1 cellular context compared by ENCODE assay signal in genomic region chr6:11093591-11094410, GRCh38.
TF ChIP-seq lines count a peak whose summit lies in the region.

TSS of gene SMIM13 (plus strand) at chr6:11093834. CDS start at chr6:11094314, 480 bp downstream.

TF ChIP-seq in HepG2, 621 proteins besides CTCF, POLR2A, EP300 and RAD21 (continued from another document and continues in another):
- TF ChIP-seq CENPBD1 (CRISPR knock-in tag; IDR thresholded peaks at IDR 0.05; ENCODE audit: borderline replicate concordance, low read depth) = no peak
- TF ChIP-seq MTA1 (CRISPR knock-in tag; IDR thresholded peaks at IDR 0.05; ENCODE audit: borderline replicate concordance) = peak; percentile 87
- TF ChIP-seq ZNF724P (CRISPR knock-in tag; IDR thresholded peaks at IDR 0.05; ENCODE audit: borderline replicate concordance) = 0 out of 2 replicates have a peak, but pooled peaks have one; percentile 55
- TF ChIP-seq ZNF101 (CRISPR knock-in tag; IDR thresholded peaks at IDR 0.05; ENCODE audit: borderline replicate concordance, low read depth) = 0 out of 2 replicates have a peak, but pooled peaks have one; percentile 46
- TF ChIP-seq ZNF790 (CRISPR knock-in tag; IDR thresholded peaks at IDR 0.05; ENCODE audit: borderline replicate concordance) = peak; percentile 92; the same call in 1 of the 2 replicates
- TF ChIP-seq MED8 (CRISPR knock-in tag; IDR thresholded peaks at IDR 0.05; ENCODE audit: insufficient replicate concordance) = no peak
- peak; percentile 58 for TF ChIP-seq ZNF280D (CRISPR knock-in tag; IDR thresholded peaks at IDR 0.05)
- TF ChIP-seq ZNF513 (CRISPR knock-in tag; conservative IDR thresholded peaks at IDR 0.05) = peak; percentile 99
- peak; percentile 92 for TF ChIP-seq ARID2 (CRISPR knock-in tag; IDR thresholded peaks at IDR 0.05; ENCODE audit: borderline replicate concordance)
- TF ChIP-seq, protein P1, sequence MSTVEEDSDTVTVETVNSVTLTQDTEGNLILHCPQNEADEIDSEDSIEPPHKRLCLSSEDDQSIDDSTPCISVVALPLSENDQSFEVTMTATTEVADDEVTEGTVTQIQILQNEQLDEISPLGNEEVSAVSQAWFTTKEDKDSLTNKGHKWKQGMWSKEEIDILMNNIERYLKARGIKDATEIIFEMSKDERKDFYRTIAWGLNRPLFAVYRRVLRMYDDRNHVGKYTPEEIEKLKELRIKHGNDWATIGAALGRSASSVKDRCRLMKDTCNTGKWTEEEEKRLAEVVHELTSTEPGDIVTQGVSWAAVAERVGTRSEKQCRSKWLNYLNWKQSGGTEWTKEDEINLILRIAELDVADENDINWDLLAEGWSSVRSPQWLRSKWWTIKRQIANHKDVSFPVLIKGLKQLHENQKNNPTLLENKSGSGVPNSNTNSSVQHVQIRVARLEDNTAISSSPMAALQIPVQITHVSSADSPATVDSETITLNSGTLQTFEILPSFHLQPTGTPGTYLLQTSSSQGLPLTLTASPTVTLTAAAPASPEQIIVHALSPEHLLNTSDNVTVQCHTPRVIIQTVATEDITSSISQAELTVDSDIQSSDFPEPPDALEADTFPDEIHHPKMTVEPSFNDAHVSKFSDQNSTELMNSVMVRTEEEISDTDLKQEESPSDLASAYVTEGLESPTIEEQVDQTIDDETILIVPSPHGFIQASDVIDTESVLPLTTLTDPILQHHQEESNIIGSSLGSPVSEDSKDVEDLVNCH (CRISPR knock-in tag; IDR thresholded peaks at IDR 0.05) = no peak; the same call in 1 of the 2 replicates
- peak; percentile 92 for TF ChIP-seq SALL1 (CRISPR knock-in tag; IDR thresholded peaks at IDR 0.05)
- no peak for TF ChIP-seq RARA (CRISPR knock-in tag; IDR thresholded peaks at IDR 0.05)
- peak; percentile 51; the same call in 1 of the 2 replicates for TF ChIP-seq MLX (CRISPR knock-in tag; IDR thresholded peaks at IDR 0.05)
- TF ChIP-seq ZNF335 (CRISPR knock-in tag; IDR thresholded peaks at IDR 0.05) = peak; percentile 98
- 0 out of 2 replicates have a peak, but pooled peaks have one; percentile 35 for TF ChIP-seq ZBTB37 (CRISPR knock-in tag; IDR thresholded peaks at IDR 0.05)
- peak; percentile 95 for TF ChIP-seq TFDP2 (CRISPR knock-in tag; IDR thresholded peaks at IDR 0.05)
- peak; percentile 83 for TF ChIP-seq MEF2D (CRISPR knock-in tag; IDR thresholded peaks at IDR 0.05)
- TF ChIP-seq, protein P2, sequence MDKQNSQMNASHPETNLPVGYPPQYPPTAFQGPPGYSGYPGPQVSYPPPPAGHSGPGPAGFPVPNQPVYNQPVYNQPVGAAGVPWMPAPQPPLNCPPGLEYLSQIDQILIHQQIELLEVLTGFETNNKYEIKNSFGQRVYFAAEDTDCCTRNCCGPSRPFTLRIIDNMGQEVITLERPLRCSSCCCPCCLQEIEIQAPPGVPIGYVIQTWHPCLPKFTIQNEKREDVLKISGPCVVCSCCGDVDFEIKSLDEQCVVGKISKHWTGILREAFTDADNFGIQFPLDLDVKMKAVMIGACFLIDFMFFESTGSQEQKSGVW (CRISPR knock-in tag; IDR thresholded peaks at IDR 0.05; ENCODE audit: borderline replicate concordance) = peak; percentile 46; the same call in 1 of the 2 replicates
- TF ChIP-seq ATM (IDR thresholded peaks at IDR 0.05; ENCODE audit: borderline replicate concordance) = no peak
- TF ChIP-seq, protein P3, sequence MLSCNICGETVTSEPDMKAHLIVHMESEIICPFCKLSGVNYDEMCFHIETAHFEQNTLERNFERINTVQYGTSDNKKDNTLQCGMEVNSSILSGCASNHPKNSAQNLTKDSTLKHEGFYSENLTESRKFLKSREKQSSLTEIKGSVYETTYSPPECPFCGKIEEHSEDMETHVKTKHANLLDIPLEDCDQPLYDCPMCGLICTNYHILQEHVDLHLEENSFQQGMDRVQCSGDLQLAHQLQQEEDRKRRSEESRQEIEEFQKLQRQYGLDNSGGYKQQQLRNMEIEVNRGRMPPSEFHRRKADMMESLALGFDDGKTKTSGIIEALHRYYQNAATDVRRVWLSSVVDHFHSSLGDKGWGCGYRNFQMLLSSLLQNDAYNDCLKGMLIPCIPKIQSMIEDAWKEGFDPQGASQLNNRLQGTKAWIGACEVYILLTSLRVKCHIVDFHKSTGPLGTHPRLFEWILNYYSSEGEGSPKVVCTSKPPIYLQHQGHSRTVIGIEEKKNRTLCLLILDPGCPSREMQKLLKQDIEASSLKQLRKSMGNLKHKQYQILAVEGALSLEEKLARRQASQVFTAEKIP (CRISPR knock-in tag; IDR thresholded peaks at IDR 0.05; ENCODE audit: borderline replicate concordance) = no peak
- TF ChIP-seq, protein P4, sequence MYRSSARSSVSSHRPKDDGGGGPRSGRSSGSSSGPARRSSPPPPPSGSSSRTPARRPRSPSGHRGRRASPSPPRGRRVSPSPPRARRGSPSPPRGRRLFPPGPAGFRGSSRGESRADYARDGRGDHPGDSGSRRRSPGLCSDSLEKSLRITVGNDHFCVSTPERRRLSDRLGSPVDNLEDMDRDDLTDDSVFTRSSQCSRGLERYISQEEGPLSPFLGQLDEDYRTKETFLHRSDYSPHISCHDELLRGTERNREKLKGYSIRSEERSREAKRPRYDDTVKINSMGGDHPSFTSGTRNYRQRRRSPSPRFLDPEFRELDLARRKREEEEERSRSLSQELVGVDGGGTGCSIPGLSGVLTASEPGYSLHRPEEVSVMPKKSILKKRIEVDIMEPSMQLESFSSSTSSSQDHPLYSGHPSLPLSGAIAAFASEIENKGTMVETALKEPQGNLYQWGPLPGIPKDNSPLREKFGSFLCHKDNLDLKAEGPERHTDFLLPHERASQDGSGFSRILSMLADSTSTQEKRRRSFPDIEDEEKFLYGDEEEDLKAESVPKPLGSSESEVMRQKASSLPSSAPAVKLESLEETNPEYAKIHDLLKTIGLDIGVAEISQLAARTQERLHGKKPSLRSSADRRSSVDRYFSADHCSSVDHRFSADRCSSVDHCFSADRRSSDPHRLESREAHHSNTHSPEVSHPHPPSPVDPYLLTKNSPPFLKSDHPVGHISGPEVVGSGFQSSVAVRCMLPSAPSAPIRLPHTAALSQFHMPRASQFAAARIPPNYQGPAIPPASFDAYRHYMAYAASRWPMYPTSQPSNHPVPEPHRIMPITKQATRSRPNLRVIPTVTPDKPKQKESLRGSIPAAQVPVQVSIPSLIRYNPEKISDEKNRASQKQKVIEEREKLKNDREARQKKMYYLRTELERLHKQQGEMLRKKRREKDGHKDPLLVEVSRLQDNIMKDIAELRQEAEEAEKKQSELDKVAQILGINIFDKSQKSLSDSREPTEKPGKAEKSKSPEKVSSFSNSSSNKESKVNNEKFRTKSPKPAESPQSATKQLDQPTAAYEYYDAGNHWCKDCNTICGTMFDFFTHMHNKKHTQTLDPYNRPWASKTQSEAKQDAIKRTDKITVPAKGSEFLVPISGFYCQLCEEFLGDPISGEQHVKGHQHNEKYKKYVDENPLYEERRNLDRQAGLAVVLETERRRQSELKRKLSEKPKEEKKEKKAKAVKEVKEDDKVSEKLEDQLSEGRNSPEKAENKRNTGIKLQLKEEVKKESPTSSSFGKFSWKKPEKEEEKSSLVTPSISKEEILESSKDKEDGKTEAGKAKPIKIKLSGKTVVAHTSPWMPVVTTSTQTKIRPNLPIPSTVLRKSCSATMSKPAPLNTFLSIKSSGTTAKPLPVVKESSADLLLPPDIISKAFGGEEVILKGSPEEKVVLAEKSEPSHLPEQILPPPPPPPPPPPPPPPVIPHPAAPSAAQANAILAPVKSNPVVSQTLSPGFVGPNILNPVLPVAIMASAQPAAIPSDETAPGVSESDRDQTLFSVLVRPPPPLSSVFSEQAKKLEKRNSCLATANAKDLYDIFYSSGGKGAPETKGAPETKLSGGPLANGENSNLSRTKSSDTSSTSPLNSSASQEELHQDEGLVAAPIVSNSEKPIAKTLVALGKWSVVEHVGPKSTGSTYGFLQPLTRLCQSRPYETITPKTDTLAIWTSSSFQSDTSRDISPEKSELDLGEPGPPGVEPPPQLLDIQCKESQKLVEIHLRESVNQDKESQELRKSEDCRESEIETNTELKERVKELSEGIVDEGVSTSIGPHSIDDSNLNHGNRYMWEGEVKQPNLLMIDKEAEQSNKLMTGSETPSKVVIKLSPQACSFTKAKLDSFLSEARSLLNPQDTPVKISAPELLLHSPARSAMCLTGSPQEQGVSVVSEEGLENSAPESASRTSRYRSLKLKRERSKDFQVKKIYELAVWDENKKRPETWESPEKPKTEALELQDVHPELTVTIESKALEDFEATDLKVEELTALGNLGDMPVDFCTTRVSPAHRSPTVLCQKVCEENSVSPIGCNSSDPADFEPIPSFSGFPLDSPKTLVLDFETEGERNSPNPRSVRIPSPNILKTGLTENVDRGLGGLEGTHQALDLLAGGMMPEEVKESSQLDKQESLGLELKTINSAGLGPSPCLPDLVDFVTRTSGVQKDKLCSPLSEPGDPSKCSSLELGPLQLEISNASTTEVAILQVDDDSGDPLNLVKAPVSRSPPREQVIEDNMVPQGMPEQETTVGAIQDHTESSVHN (CRISPR knock-in tag; IDR thresholded peaks at IDR 0.05) = no peak
- peak; percentile 88; the same call in 1 of the 2 replicates for TF ChIP-seq HOXA5 (CRISPR knock-in tag; IDR thresholded peaks at IDR 0.05)
- TF ChIP-seq TOE1 (CRISPR knock-in tag; IDR thresholded peaks at IDR 0.05) = peak; percentile 39; the same call in 1 of the 2 replicates
- no peak for TF ChIP-seq EHMT2 (IDR thresholded peaks at IDR 0.05; ENCODE audit: borderline replicate concordance, low read depth, low read length)
- TF ChIP-seq ZFX (CRISPR knock-in tag; IDR thresholded peaks at IDR 0.05; ENCODE audit: low read depth) = peak; percentile 96
- TF ChIP-seq FOXK1 (CRISPR knock-in tag; IDR thresholded peaks at IDR 0.05; ENCODE audit: borderline replicate concordance, low read depth) = peak; percentile 79; the same call in 1 of the 2 replicates
- TF ChIP-seq ZBTB20 (CRISPR knock-in tag; IDR thresholded peaks at IDR 0.05; ENCODE audit: borderline replicate concordance, low read depth) = peak; percentile 88; the same call in 1 of the 2 replicates
- peak; percentile 53; the same call in 1 of the 2 replicates for TF ChIP-seq ZNF30 (CRISPR knock-in tag; IDR thresholded peaks at IDR 0.05)
- peak; percentile 66 for TF ChIP-seq ZSCAN31 (CRISPR knock-in tag; IDR thresholded peaks at IDR 0.05; ENCODE audit: low read depth)
- peak; percentile 94 for TF ChIP-seq ATF7-NPFF (CRISPR knock-in tag; IDR thresholded peaks at IDR 0.05; ENCODE audit: low read depth)
- peak; percentile 77 for TF ChIP-seq ZNF317 (CRISPR knock-in tag; IDR thresholded peaks at IDR 0.05)
- no peak for TF ChIP-seq SSRP1 (CRISPR knock-in tag; IDR thresholded peaks at IDR 0.05)
